ENCODE assay signal across 17 cellular contexts in genomic region chr19:33755314-33756020, GRCh38. TPM values are rescaled to one million over a fixed set of nuclear protein-coding genes. Genes with fewer than 3 reads are reported as not detected.
A peak's percentile ranks its signal among the peaks of the same experiment; 100 is the strongest.
DNase-seq lines count a peak whose midpoint lies in the region; ATAC-seq and TF ChIP-seq lines count a peak whose summit lies in the region.
"Had no signal": no experiment of that assay in that cellular context is flagged by ENCODE, and none has a peak within 500 bp of the region (broad histone marks: within the 10 kb centered on the region; RNA-seq: fewer than 3 reads in every experiment).

No MANE protein-coding gene starts in this region.

- ATAC-seq in psoas muscle: peak in 3 of 4 donors; percentile 43 to 56 (median 50)
- no peak for ATAC-seq in T-helper 17 cell

- H3K4me1 Mint-ChIP-seq in T-helper 17 cell: no peaks in the 10 kb centered on the region
- H3K4me1 Mint-ChIP-seq: CD4-positive, alpha-beta memory T cell had no signal

- 16 to 27% (median 20%) methylated on average over 22 of the region's 22 CpGs for WGBS in psoas muscle, 3 donors

- no peak overlapping the region for H3K4me3 ChIP-seq in psoas muscle

- peaks cover 0 to 27% (median 5%) of the 10 kb centered on the region in 3 donors for H3K27me3 ChIP-seq in psoas muscle (ENCODE audit: insufficient read depth in 3 of 3, low read length in 2 of 3)

- no peak overlapping the region for H3K27ac ChIP-seq in psoas muscle
- H3K27ac ChIP-seq: RWPE1 had no signal

- peak; percentile 47 for DNase-seq in ELF-1 (ENCODE audit: low read depth, low spot score)
- DNase-seq in NCI-H1417 (lab: John Stamatoyannopoulos, UW): peak in 2 of 3 experiments; percentile 30 to 84
- peak; percentile 50 for DNase-seq in cerebellum (ENCODE audit: low spot score)
- no peak for DNase-seq in psoas muscle
- no peak for DNase-seq in T-helper 17 cell
- DNase-seq in activated T-cell treated with anti-CD3 and anti-CD28 coated beads, Interleukin-2, amount 50 U/mL, for 1 hour: no peak
- DNase-seq in stimulated activated CD4-positive, alpha-beta T cell treated with anti-CD3 and anti-CD28 coated beads, Interleukin-4, amount 100 ng/mL, for 4 hours: no peak
- DNase-seq: Calu3; CD4-positive, alpha-beta memory T cell; DND-41; GF-D8; GOT3; KG1; NCI-H1048; NCI-H2107; NCI-H526 treated with DMSO at 0.1 percent for 48 hours had no signal

- H3K27me3 Mint-ChIP-seq in T-helper 17 cell: peaks cover 33% of the 10 kb centered on the region

- H3K36me3 ChIP-seq in psoas muscle (ENCODE audit: insufficient read depth in 1 of 2, low read depth in 1 of 2): no peaks in the 10 kb centered on the region

- intact Hi-C loops in psoas muscle (cut with DNase I): no loop called here

- TF ChIP-seq CTCF in psoas muscle (IDR thresholded peaks at IDR 0.05): no peak

- H3K4me3 Mint-ChIP-seq in T-helper 17 cell: no peak overlapping the region
- H3K4me3 Mint-ChIP-seq: CD4-positive, alpha-beta memory T cell had no signal

- no peaks in the 10 kb centered on the region for H3K9me3 ChIP-seq in psoas muscle
- H3K9me3 ChIP-seq in T-helper 17 cell (ENCODE audit: control insufficient read depth, low read length, poor library complexity, severe bottlenecking): no peaks in the 10 kb centered on the region

- no peak overlapping the region for H3K27ac Mint-ChIP-seq in T-helper 17 cell
- H3K27ac Mint-ChIP-seq: CD4-positive, alpha-beta memory T cell had no signal

- no peaks in the 10 kb centered on the region for H3K36me3 Mint-ChIP-seq in T-helper 17 cell (ENCODE audit: low read depth)
- H3K36me3 Mint-ChIP-seq: CD4-positive, alpha-beta memory T cell had no signal

- H3K4me1 ChIP-seq in psoas muscle: no peaks in the 10 kb centered on the region

RNA-seq across cellular contexts. Expression of gene KCTD15, which starts 41.2 kb away (rescaled TPM):
- total RNA-seq in cerebellum (65.0 TPM), psoas muscle (1 to 10 TPM; 3.2 to 9.1 (median 7.2) TPM), T-helper 17 cell (10 to 100 TPM; 13.8 to 15.1 TPM)
- 1 to 10 TPM; 2.1 to 5.7 (median 2.1) TPM for polyA plus RNA-seq in psoas muscle

Comparison
In these comparisons a context has a peak if more than half of its experiments do, and no peak if none do; other contexts are left out.
1. DNase-seq: peak in ELF-1 (single experiment), NCI-H1417 (2 of 3) and cerebellum (single experiment); none in psoas muscle (0 of 2), T-helper 17 cell (0 of 3), activated T-cell treated with anti-CD3 and anti-CD28 coated beads, Interleukin-2, amount 50 U/mL, for 1 hour (single experiment) and stimulated activated CD4-positive, alpha-beta T cell treated with anti-CD3 and anti-CD28 coated beads, Interleukin-4, amount 100 ng/mL, for 4 hours (0 of 2).